In the genomic region with DNA sequence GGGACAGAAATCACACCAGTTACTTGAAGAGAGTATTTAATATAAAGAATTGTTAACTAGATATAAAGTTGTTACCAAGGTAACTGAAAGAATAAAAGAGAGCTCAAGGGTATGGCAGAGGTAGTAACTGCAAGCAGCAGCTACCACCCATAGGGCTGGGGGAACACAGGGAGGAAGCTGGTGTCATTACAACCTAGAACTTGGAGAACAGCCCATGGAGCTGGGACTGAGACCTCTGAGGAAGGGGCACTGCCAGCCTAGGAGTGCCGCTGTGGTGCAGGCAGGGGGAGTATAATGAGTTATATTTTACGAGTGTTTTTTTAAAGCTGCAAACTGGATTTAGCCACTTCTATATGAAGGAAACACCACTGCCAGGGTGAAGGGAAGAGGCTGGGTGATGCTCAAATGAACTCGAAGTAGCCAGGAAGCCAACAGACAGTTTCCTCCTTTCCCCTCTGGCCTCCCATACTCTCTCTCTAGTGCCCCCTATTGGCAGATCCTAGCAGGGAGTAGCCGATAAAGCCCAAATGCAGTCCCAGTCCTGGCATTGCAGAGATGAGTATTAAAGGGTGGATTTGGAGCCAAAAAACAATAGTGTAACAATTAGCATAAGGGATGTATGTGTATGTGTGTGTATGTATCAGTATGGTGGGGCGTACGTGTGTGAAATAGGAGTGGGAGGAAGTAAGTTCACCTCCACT, we compare ENCODE assay signal across 11 cellular contexts.
DNase-seq lines count a peak whose midpoint lies in the region; ATAC-seq, FAIRE-seq and TF ChIP-seq lines count a peak whose summit lies in the region.
"Had no signal": no experiment of that assay in that cellular context is flagged by ENCODE, and none has a peak within 500 bp of the region (broad histone marks: within the 10 kb centered on the region; RNA-seq: fewer than 3 reads in every experiment).

No MANE protein-coding gene starts in this region.

- DNase-seq in DMS 273 (lab: John Stamatoyannopoulos, UW; ENCODE audit: unreplicated experiment), result peak; percentile 62
- DNase-seq in DMS 273 treated with DMSO at 0.1 percent for 48 hours (lab: John Stamatoyannopoulos, UW), result no peak
- DNase-seq in HT1080 (ENCODE audit: low read depth), result peak; percentile 32
- no peak for DNase-seq in bronchial epithelial cell (ENCODE audit: low read depth)
- peak; percentile 30 for DNase-seq in nephron progenitor cell
- no peak for DNase-seq in SHP77 treated with DMSO at 0.1 percent for 48 hours (lab: John Stamatoyannopoulos, UW)
- DNase-seq in NCI-H2196 treated with DMSO at 0.1 percent for 48 hours (lab: John Stamatoyannopoulos, UW; ENCODE audit: unreplicated experiment), result no peak
- DNase-seq: 8988T had no signal

- no peaks in the 10 kb centered on the region for H3K36me3 Mint-ChIP-seq in nephron progenitor cell (ENCODE audit: low read depth)

- H3K4me3 ChIP-seq in bronchial epithelial cell (ENCODE audit: low read depth, low read length), result no peak overlapping the region
- H3K4me3 ChIP-seq: HAP-1 had no signal

- peaks cover 4% of the 10 kb centered on the region for H3K9me3 Mint-ChIP-seq in nephron progenitor cell

- peaks cover 3% of the 10 kb centered on the region for H3K27me3 Mint-ChIP-seq in nephron progenitor cell (ENCODE audit: low read depth, poor library complexity)

- H3K4me1 Mint-ChIP-seq in nephron progenitor cell, result peaks cover 22% of the 10 kb centered on the region

- H3K36me3 ChIP-seq in bronchial epithelial cell (ENCODE audit: control insufficient read depth, insufficient read depth, low read length), result no peaks in the 10 kb centered on the region
- H3K36me3 ChIP-seq: HAP-1 had no signal

- FAIRE-seq in bronchial epithelial cell (lab: Jason Lieb, UNC), result no peak
- FAIRE-seq: colon had no signal

- no peaks in the 10 kb centered on the region for H3K27me3 ChIP-seq in bronchial epithelial cell (ENCODE audit: control insufficient read depth, insufficient read depth, low read length)

- peak; percentile 39 for TF ChIP-seq CTCF in bronchial epithelial cell (IDR thresholded peaks at IDR 0.05; ENCODE audit: insufficient read depth, low read length, severe bottlenecking)
- TF ChIP-seq CTCF in nephron progenitor cell (IDR thresholded peaks at IDR 0.05), result peak; percentile 55

- ATAC-seq in HG02938 (IDR thresholded peaks at IDR 0.05; ENCODE audit: unreplicated experiment), result no peak

- H3K27ac Mint-ChIP-seq in nephron progenitor cell, result no peak overlapping the region

- H3K4me3 Mint-ChIP-seq in nephron progenitor cell, result no peak overlapping the region

Comparison
In these comparisons a context has a peak if more than half of its experiments do, and no peak if none do; other contexts are left out.
1. DNase-seq: peak in DMS 273 (single experiment), HT1080 (single experiment) and nephron progenitor cell (single experiment); none in DMS 273 treated with DMSO at 0.1 percent for 48 hours (single experiment), bronchial epithelial cell (single experiment), SHP77 treated with DMSO at 0.1 percent for 48 hours (single experiment) and NCI-H2196 treated with DMSO at 0.1 percent for 48 hours (single experiment).